8 cellular contexts compared by ENCODE assay signal in genomic region chr3:188061133-188061532, GRCh38.
DNase-seq lines count a peak whose midpoint lies in the region; ATAC-seq, FAIRE-seq and TF ChIP-seq lines count a peak whose summit lies in the region.

No MANE protein-coding gene starts in this region.

- peak; percentile 36 for DNase-seq in HCEC 1CT
- peak; percentile 70 for DNase-seq in RCC 7860 (ENCODE audit: low spot score)
- DNase-seq in activated naive CD4-positive, alpha-beta T cell treated with anti-CD3 and anti-CD28 coated beads for 36 hours = peak; percentile 74
- no peak for DNase-seq in memory B cell (ENCODE audit: low spot score in 2 of 2)
- no peak for DNase-seq in nucleus accumbens (lab: John Stamatoyannopoulos, UW)
- DNase-seq in sigmoid colon = no peak
- no peak for DNase-seq in SK-N-DZ (ENCODE audit: low spot score)

- no peaks in the 10 kb centered on the region for H3K9me3 Mint-ChIP-seq in activated naive CD4-positive, alpha-beta T cell treated with anti-CD3 and anti-CD28 coated beads for 36 hours
- no peaks in the 10 kb centered on the region for H3K9me3 Mint-ChIP-seq in memory B cell

- peaks cover 0 to 16% (median 6%) of the 10 kb centered on the region in 4 donors for H3K4me1 ChIP-seq in sigmoid colon

- TF ChIP-seq POLR2A in sigmoid colon (IDR thresholded peaks at IDR 0.05) = no peak

- no peaks in the 10 kb centered on the region for H3K36me3 Mint-ChIP-seq in activated naive CD4-positive, alpha-beta T cell treated with anti-CD3 and anti-CD28 coated beads for 36 hours (ENCODE audit: low read depth)
- no peaks in the 10 kb centered on the region for H3K36me3 Mint-ChIP-seq in memory B cell

- intact Hi-C loops in activated naive CD4-positive, alpha-beta T cell treated with anti-CD3 and anti-CD28 coated beads for 36 hours (cut with micrococcal nuclease) = loop anchor here (1.0 to 5.0 kb wide), 8 partner anchors 85 to 891 kb away; partner anchors contain the start of gene LPP
- intact Hi-C loops in sigmoid colon (cut with DNase I) = no loop called here

- no peaks in the 10 kb centered on the region for H3K27me3 ChIP-seq in sigmoid colon

- H3K9me3 ChIP-seq in sigmoid colon = no peaks in the 10 kb centered on the region

- no peak overlapping the region for H3K4me3 ChIP-seq in sigmoid colon

- peak overlapping the region; percentile 68 for H3K27ac Mint-ChIP-seq in activated naive CD4-positive, alpha-beta T cell treated with anti-CD3 and anti-CD28 coated beads for 36 hours
- no peak overlapping the region for H3K27ac Mint-ChIP-seq in memory B cell

- no peak for TF ChIP-seq EP300 in sigmoid colon (IDR thresholded peaks at IDR 0.05)

- no peaks in the 10 kb centered on the region for H3K36me3 ChIP-seq in sigmoid colon

- H3K4me1 Mint-ChIP-seq in activated naive CD4-positive, alpha-beta T cell treated with anti-CD3 and anti-CD28 coated beads for 36 hours (ENCODE audit: low read depth) = peaks cover 32% of the 10 kb centered on the region
- peaks cover 3% of the 10 kb centered on the region for H3K4me1 Mint-ChIP-seq in memory B cell

- ATAC-seq in memory B cell (ENCODE audit: low read depth) = peak; percentile 69
- no peak for ATAC-seq in HG02623 (IDR thresholded peaks at IDR 0.05; ENCODE audit: unreplicated experiment)

- CTCF ChIA-PET in activated naive CD4-positive, alpha-beta T cell treated with anti-CD3 and anti-CD28 coated beads for 36 hours (lab: Charles Lee) = interaction anchor here (0.8 to 2.8 kb wide), 8 partner anchors 11 to 321 kb away, joined by 3 to 20 read pairs (median 4); no protein-coding TSS in a partner anchor

- no peak for TF ChIP-seq CTCF in sigmoid colon (IDR thresholded peaks at IDR 0.05)

- peak; percentile 77 for FAIRE-seq in RCC 7860 (lab: Jason Lieb, UNC)

- no peak overlapping the region for H3K4me3 Mint-ChIP-seq in activated naive CD4-positive, alpha-beta T cell treated with anti-CD3 and anti-CD28 coated beads for 36 hours
- H3K4me3 Mint-ChIP-seq in memory B cell = no peak overlapping the region

- no peak overlapping the region for H3K27ac ChIP-seq in sigmoid colon

- no peaks in the 10 kb centered on the region for H3K27me3 Mint-ChIP-seq in activated naive CD4-positive, alpha-beta T cell treated with anti-CD3 and anti-CD28 coated beads for 36 hours (ENCODE audit: low read depth)
- no peaks in the 10 kb centered on the region for H3K27me3 Mint-ChIP-seq in memory B cell

- WGBS in sigmoid colon, 2 donors = 14 to 47% methylated on average over 2 of the region's 2 CpGs

Comparison
In these comparisons a context has a peak if more than half of its experiments do, and no peak if none do; other contexts are left out.
1. DNase-seq: peak in HCEC 1CT (single experiment), RCC 7860 (single experiment) and activated naive CD4-positive, alpha-beta T cell treated with anti-CD3 and anti-CD28 coated beads for 36 hours (single experiment); none in memory B cell (0 of 2), nucleus accumbens (0 of 56), sigmoid colon (single experiment) and SK-N-DZ (single experiment).